19 cellular contexts compared by ENCODE assay signal in genomic region chr10:47058961-47059391, GRCh38.
DNase-seq lines count a peak whose midpoint lies in the region; ATAC-seq and TF ChIP-seq lines count a peak whose summit lies in the region.
"Had no signal": no experiment of that assay in that cellular context is flagged by ENCODE, and none has a peak within 500 bp of the region (broad histone marks: within the 10 kb centered on the region; RNA-seq: fewer than 3 reads in every experiment).

No MANE protein-coding gene starts in this region.

- TF ChIP-seq CTCF in HFF-Myc (IDR thresholded peaks at IDR 0.05; ENCODE audit: low read depth, low read length, missing control alignments) = no peak
- TF ChIP-seq CTCF in gastrocnemius medialis (IDR thresholded peaks at IDR 0.05 in 4 of 5, conservative IDR thresholded peaks at IDR 0.05 in 1 of 5) = no peak
- no peak for TF ChIP-seq CTCF in glutamatergic neuron (IDR thresholded peaks at IDR 0.05; ENCODE audit: partially characterized antibody, unreplicated experiment)
- TF ChIP-seq CTCF in activated CD8-positive, alpha-beta T cell treated with anti-CD3 and anti-CD28 coated beads for 36 hours (IDR thresholded peaks at IDR 0.05) = no peak

- peak; percentile 74 for DNase-seq in Daoy (ENCODE audit: low read depth)
- DNase-seq in HFF-Myc (ENCODE audit: extremely low read depth, low read depth) = peak; percentile 6
- peak; percentile 63 for DNase-seq in adipocyte (ENCODE audit: low read depth)
- peak; percentile 66 to 71 for DNase-seq in gastrocnemius medialis
- no peak for DNase-seq in glutamatergic neuron
- DNase-seq in activated CD8-positive, alpha-beta T cell treated with anti-CD3 and anti-CD28 coated beads for 36 hours = no peak
- DNase-seq in HUDEP-2 (lab: John Stamatoyannopoulos, UW; ENCODE audit: unreplicated experiment in 76 of 76) = no peak
- DNase-seq: activated T-cell treated with anti-CD3 and anti-CD28 coated beads, Interleukin-2, amount 50 U/mL, for 1 hour; C1 segment of cervical spinal cord; cortex of kidney; DMS79 treated with DMSO at 0.1 percent for 48 hours; MM.1S; NCI-H187 treated with DMSO at 0.1 percent for 48 hours; NCI-H82; tibial artery had no signal

- in situ Hi-C loops in gastrocnemius medialis (cut with MboI; ENCODE audit: low sequenced_read_pairs in 4 of 4) = loop anchor here in 1 of 4 donors (10.0 kb wide), 1 partner anchor 256 kb away; no protein-coding TSS in a partner anchor

- peak; percentile 81 to 84 for ATAC-seq in gastrocnemius medialis
- no peak for ATAC-seq in activated CD8-positive, alpha-beta T cell treated with anti-CD3 and anti-CD28 coated beads for 36 hours
- ATAC-seq: HepG2 had no signal

- intact Hi-C loops in gastrocnemius medialis (cut with DNase I; ENCODE audit: low total_unique reads) = no loop called here
- intact Hi-C loops in activated CD8-positive, alpha-beta T cell treated with anti-CD3 and anti-CD28 coated beads for 36 hours (cut with micrococcal nuclease) = no loop called here

- no peak for TF ChIP-seq POLR2A in gastrocnemius medialis (IDR thresholded peaks at IDR 0.05)

- CTCF ChIA-PET in activated CD8-positive, alpha-beta T cell treated with anti-CD3 and anti-CD28 coated beads for 36 hours (lab: Charles Lee) = interaction anchor here (0.8 to 1.5 kb wide), 2 partner anchors 34 to 74 kb away, joined by 3 to 4 read pairs; no protein-coding TSS in a partner anchor

- H3K36me3 ChIP-seq in adipocyte (ENCODE audit: control insufficient read depth, insufficient read depth, low read length, severe bottlenecking) (no peaks in the 10 kb centered on the region), gastrocnemius medialis (no peaks in the 10 kb centered on the region)
- H3K36me3 ChIP-seq: tibial artery had no signal

- H3K9me3 Mint-ChIP-seq in glutamatergic neuron (ENCODE audit: unreplicated experiment) = peaks cover 11% of the 10 kb centered on the region
- no peaks in the 10 kb centered on the region for H3K9me3 Mint-ChIP-seq in activated CD8-positive, alpha-beta T cell treated with anti-CD3 and anti-CD28 coated beads for 36 hours
- H3K9me3 Mint-ChIP-seq: activated naive CD4-positive, alpha-beta T cell treated with anti-CD3 and anti-CD28 coated beads, Interleukin-2, amount 50 U/mL, for 24 hours; brain had no signal

- no peak overlapping the region for H3K9ac ChIP-seq in adipocyte (ENCODE audit: low read length)
- H3K9ac ChIP-seq: parathyroid adenoma had no signal

- H3K4me1 ChIP-seq in adipocyte (ENCODE audit: control insufficient read depth, insufficient read depth, low read length) (peaks cover 17% of the 10 kb centered on the region), gastrocnemius medialis (peaks cover 19 to 25% of the 10 kb centered on the region in 2 donors)
- H3K4me1 ChIP-seq: parathyroid adenoma had no signal

- no peak overlapping the region for H3K4me3 Mint-ChIP-seq in glutamatergic neuron (ENCODE audit: unreplicated experiment)
- H3K4me3 Mint-ChIP-seq in activated CD8-positive, alpha-beta T cell treated with anti-CD3 and anti-CD28 coated beads for 36 hours = no peak overlapping the region
- H3K4me3 Mint-ChIP-seq: activated naive CD4-positive, alpha-beta T cell treated with anti-CD3 and anti-CD28 coated beads, Interleukin-2, amount 50 U/mL, for 24 hours; brain had no signal

- H3K9me3 ChIP-seq in adipocyte (ENCODE audit: control insufficient read depth, low read length) = no peaks in the 10 kb centered on the region
- no peaks in the 10 kb centered on the region for H3K9me3 ChIP-seq in gastrocnemius medialis
- H3K9me3 ChIP-seq: tibial artery had no signal

- H3K27me3 Mint-ChIP-seq in glutamatergic neuron (ENCODE audit: unreplicated experiment) = peaks cover 10% of the 10 kb centered on the region
- H3K27me3 Mint-ChIP-seq in activated CD8-positive, alpha-beta T cell treated with anti-CD3 and anti-CD28 coated beads for 36 hours = no peaks in the 10 kb centered on the region
- H3K27me3 Mint-ChIP-seq: activated naive CD4-positive, alpha-beta T cell treated with anti-CD3 and anti-CD28 coated beads, Interleukin-2, amount 50 U/mL, for 24 hours had no signal

- H3K27ac Mint-ChIP-seq in glutamatergic neuron (ENCODE audit: unreplicated experiment) = no peak overlapping the region
- H3K27ac Mint-ChIP-seq in activated CD8-positive, alpha-beta T cell treated with anti-CD3 and anti-CD28 coated beads for 36 hours = no peak overlapping the region
- H3K27ac Mint-ChIP-seq: activated naive CD4-positive, alpha-beta T cell treated with anti-CD3 and anti-CD28 coated beads, Interleukin-2, amount 50 U/mL, for 24 hours had no signal

- H3K4me3 ChIP-seq in HFF-Myc (replicated peaks; ENCODE audit: low read depth, low read length) (no peak overlapping the region), adipocyte (ENCODE audit: low read length) (no peak overlapping the region), gastrocnemius medialis (no peak overlapping the region)
- H3K4me3 ChIP-seq: tibial artery had no signal

- POLR2A ChIA-PET in activated CD8-positive, alpha-beta T cell treated with anti-CD3 and anti-CD28 coated beads for 36 hours (lab: Charles Lee) = interaction anchor here (1.2 kb wide), 1 partner anchor 107 kb away, joined by 3 read pairs; no protein-coding TSS in a partner anchor

- H3K4me1 Mint-ChIP-seq in glutamatergic neuron (ENCODE audit: low read depth, unreplicated experiment) = no peaks in the 10 kb centered on the region
- H3K4me1 Mint-ChIP-seq in activated CD8-positive, alpha-beta T cell treated with anti-CD3 and anti-CD28 coated beads for 36 hours (ENCODE audit: low read depth) = peaks cover 3% of the 10 kb centered on the region
- H3K4me1 Mint-ChIP-seq: brain had no signal

- no peaks in the 10 kb centered on the region for H3K27me3 ChIP-seq in adipocyte (replicated peaks; ENCODE audit: control insufficient read depth, insufficient read depth, low read length)
- H3K27me3 ChIP-seq in gastrocnemius medialis = no peaks in the 10 kb centered on the region
- H3K27me3 ChIP-seq: tibial artery had no signal

- H3K36me3 Mint-ChIP-seq in glutamatergic neuron (ENCODE audit: unreplicated experiment) = peaks cover 14% of the 10 kb centered on the region
- no peaks in the 10 kb centered on the region for H3K36me3 Mint-ChIP-seq in activated CD8-positive, alpha-beta T cell treated with anti-CD3 and anti-CD28 coated beads for 36 hours (ENCODE audit: low read depth)
- H3K36me3 Mint-ChIP-seq: activated naive CD4-positive, alpha-beta T cell treated with anti-CD3 and anti-CD28 coated beads, Interleukin-2, amount 50 U/mL, for 24 hours; brain had no signal

- H3K27ac ChIP-seq in gastrocnemius medialis = peak overlapping the region in 3 of 4 donors; percentile 17 to 61 (median 27)
- H3K27ac ChIP-seq: parathyroid adenoma, tibial artery had no signal

Comparison
In these comparisons a context has a peak if more than half of its experiments do, and no peak if none do; other contexts are left out.
1. DNase-seq: peak in Daoy (single experiment), HFF-Myc (single experiment), adipocyte (single experiment) and gastrocnemius medialis (2 of 2); none in glutamatergic neuron (single experiment), activated CD8-positive, alpha-beta T cell treated with anti-CD3 and anti-CD28 coated beads for 36 hours (single experiment) and HUDEP-2 (0 of 76).